22 cellular contexts compared by ENCODE assay signal in the genomic region with DNA sequence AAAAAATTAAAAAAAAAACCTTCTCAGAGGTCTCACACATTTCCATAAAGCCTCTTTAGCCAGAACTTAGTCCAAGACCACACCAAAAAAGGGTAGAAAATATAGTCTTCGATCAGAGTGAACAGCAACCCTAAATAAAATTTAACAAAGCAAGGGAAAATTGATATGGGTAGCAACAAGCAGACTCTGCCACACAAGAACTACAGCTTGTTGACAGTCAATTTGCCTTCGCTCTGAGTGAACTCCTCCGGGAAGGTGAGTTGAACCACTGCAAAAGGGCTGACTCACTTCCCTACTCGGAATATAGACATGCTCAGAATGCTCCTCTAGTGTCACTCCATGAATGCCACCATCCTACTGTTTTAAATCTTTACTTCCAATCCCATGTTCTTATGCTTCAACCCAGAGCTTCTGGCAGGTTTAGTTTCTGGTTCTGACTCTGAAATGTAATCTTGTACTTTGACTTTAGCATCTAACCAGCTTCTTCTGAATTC. TPM values are rescaled to one million over a fixed set of nuclear protein-coding genes. Genes with fewer than 3 reads are reported as not detected.
DNase-seq lines count a peak whose midpoint lies in the region; ATAC-seq, FAIRE-seq and TF ChIP-seq lines count a peak whose summit lies in the region.
"Had no signal": no experiment of that assay in that cellular context is flagged by ENCODE, and none has a peak within 500 bp of the region (broad histone marks: within the 10 kb centered on the region; RNA-seq: fewer than 3 reads in every experiment).

No MANE protein-coding gene starts in this region.

- peak; percentile 47 for FAIRE-seq in bronchial epithelial cell (lab: Jason Lieb, UNC)
- FAIRE-seq: A204.1, GM12878, GM19239 had no signal

- H3K79me2 ChIP-seq in PC-3 (ENCODE audit: low read length), result no peaks in the 10 kb centered on the region

- H3K9me3 ChIP-seq in PC-3 (ENCODE audit: low read length), result no peaks in the 10 kb centered on the region
- H3K9me3 ChIP-seq: BE2C had no signal

- H3K27me3 ChIP-seq in PC-3 (ENCODE audit: low read length), result no peaks in the 10 kb centered on the region
- H3K27me3 ChIP-seq in bronchial epithelial cell (ENCODE audit: control insufficient read depth, insufficient read depth, low read length), result no peaks in the 10 kb centered on the region
- H3K27me3 ChIP-seq: BE2C had no signal

- H3K4me3 ChIP-seq in PC-3 (ENCODE audit: low read length), result no peak overlapping the region
- H3K4me3 ChIP-seq in bronchial epithelial cell (ENCODE audit: low read depth, low read length), result no peak overlapping the region
- H3K4me3 ChIP-seq: GM12878 had no signal

- peaks cover 24% of the 10 kb centered on the region for H3K4me1 ChIP-seq in PC-3 (ENCODE audit: insufficient read depth, low read length)
- H3K4me1 ChIP-seq: BE2C had no signal

- BruUV-seq in PC-3 (replicated peaks; lab: Mats Ljungman, UMichigan), result no TSS peak

- H3K9me3 Mint-ChIP-seq in stimulated activated effector memory CD8-positive, alpha-beta T cell treated with anti-CD3 and anti-CD28 coated beads, Interleukin-12 subunit alpha, Interleukin-12 subunit beta, amount 100 ng/mL, for 72 hours, result no peaks in the 10 kb centered on the region
- H3K9me3 Mint-ChIP-seq: CD8-positive, alpha-beta memory T cell; H9 had no signal

- H3F3A ChIP-seq in PC-3 (ENCODE audit: low read length, unreplicated experiment), result no peaks in the 10 kb centered on the region

- intact Hi-C loops in PC-3 (cut with micrococcal nuclease), result no loop called here

- H3K4me3 Mint-ChIP-seq in stimulated activated effector memory CD8-positive, alpha-beta T cell treated with anti-CD3 and anti-CD28 coated beads, Interleukin-12 subunit alpha, Interleukin-12 subunit beta, amount 100 ng/mL, for 72 hours, result no peak overlapping the region
- H3K4me3 Mint-ChIP-seq: CD4-positive, CD25-positive, alpha-beta regulatory T cell; CD8-positive, alpha-beta memory T cell; H9 had no signal

- H2AFZ ChIP-seq in PC-3 (ENCODE audit: low read length), result no peak overlapping the region

- no peak overlapping the region for H3K9ac ChIP-seq in PC-3 (ENCODE audit: low read length)

- no peak overlapping the region for H3K27ac Mint-ChIP-seq in stimulated activated effector memory CD8-positive, alpha-beta T cell treated with anti-CD3 and anti-CD28 coated beads, Interleukin-12 subunit alpha, Interleukin-12 subunit beta, amount 100 ng/mL, for 72 hours
- H3K27ac Mint-ChIP-seq: CD4-positive, CD25-positive, alpha-beta regulatory T cell; CD8-positive, alpha-beta memory T cell; H9 had no signal

- TF ChIP-seq CTCF in PC-3 (conservative IDR thresholded peaks at IDR 0.05; ENCODE audit: low read depth, low read length), result no peak
- no peak for TF ChIP-seq CTCF in bronchial epithelial cell (IDR thresholded peaks at IDR 0.05; ENCODE audit: insufficient read depth, low read length, severe bottlenecking)

- H3K36me3 ChIP-seq in PC-3 (ENCODE audit: low read depth, low read length) (no peaks in the 10 kb centered on the region; the same call in 1 of the 2 replicates), bronchial epithelial cell (ENCODE audit: control insufficient read depth, insufficient read depth, low read length) (no peaks in the 10 kb centered on the region)
- H3K36me3 ChIP-seq: BE2C had no signal

- DNase-seq in HT1080 (ENCODE audit: low read depth), result peak; percentile 18
- peak; percentile 29 for DNase-seq in PC-3
- DNase-seq in bronchial epithelial cell (ENCODE audit: low read depth), result no peak
- no peak for DNase-seq in stimulated activated effector memory CD8-positive, alpha-beta T cell treated with anti-CD3 and anti-CD28 coated beads, Interleukin-12 subunit alpha, Interleukin-12 subunit beta, amount 100 ng/mL, for 72 hours (ENCODE audit: low spot score in 2 of 2)
- no peak for DNase-seq in NCI-H2107 treated with DMSO at 0.1 percent for 48 hours (lab: John Stamatoyannopoulos, UW; ENCODE audit: unreplicated experiment)
- DNase-seq in NCI-H1436 treated with DMSO at 0.1 percent for 48 hours (lab: John Stamatoyannopoulos, UW), result no peak
- DNase-seq: ACHN; BE2C; C1 segment of cervical spinal cord; CD4-positive, CD25-positive, alpha-beta regulatory T cell; CD8-positive, alpha-beta memory T cell; COR-L47; DMS 273 treated with DMSO at 0.1 percent for 48 hours; DMS53; DND-41; EL; GOT3; H9 had no signal

- ATAC-seq in PC-3 (no peak), GM21576 (IDR thresholded peaks at IDR 0.05; ENCODE audit: unreplicated experiment) (no peak)
- peak; percentile 40 for ATAC-seq in stimulated activated effector memory CD8-positive, alpha-beta T cell treated with anti-CD3 and anti-CD28 coated beads, Interleukin-12 subunit alpha, Interleukin-12 subunit beta, amount 100 ng/mL, for 72 hours
- ATAC-seq: GM12878 had no signal

- no peaks in the 10 kb centered on the region for H4K20me1 ChIP-seq in PC-3 (ENCODE audit: low read length)

- peaks cover 16% of the 10 kb centered on the region for H3K4me1 Mint-ChIP-seq in stimulated activated effector memory CD8-positive, alpha-beta T cell treated with anti-CD3 and anti-CD28 coated beads, Interleukin-12 subunit alpha, Interleukin-12 subunit beta, amount 100 ng/mL, for 72 hours
- H3K4me1 Mint-ChIP-seq: H9 had no signal

- CTCF ChIA-PET in PC-3 (lab: Charles Lee), result no interaction called here

- no peaks in the 10 kb centered on the region for H3K9me2 ChIP-seq in PC-3 (replicated peaks; ENCODE audit: low read length)

- POLR2A ChIA-PET in PC-3 (lab: Charles Lee; ENCODE audit: unreplicated experiment), result no interaction called here

- H3K36me3 Mint-ChIP-seq in stimulated activated effector memory CD8-positive, alpha-beta T cell treated with anti-CD3 and anti-CD28 coated beads, Interleukin-12 subunit alpha, Interleukin-12 subunit beta, amount 100 ng/mL, for 72 hours, result no peaks in the 10 kb centered on the region
- H3K36me3 Mint-ChIP-seq: CD4-positive, CD25-positive, alpha-beta regulatory T cell had no signal

- H3K4me2 ChIP-seq in PC-3 (ENCODE audit: low read length), result no peak overlapping the region

- no peak overlapping the region for H3K27ac ChIP-seq in PC-3 (ENCODE audit: low read length)

RNA-seq across cellular contexts. Expression of a gene that starts 24.1 kb away (rescaled TPM):
- 2.4 and 3.7 TPM in 2 replicates for total RNA-seq in HT1080 (2014; rRNA removed; shearing (Covaris generic))
- polyA plus RNA-seq in HT1080 (2015; cell fraction: cytosol; rRNA removed), result 2.4 and 3.7 TPM in 2 replicates
- 6.6 and 7.5 TPM in 2 replicates for polyA plus RNA-seq in HT1080 (2015; cell fraction: nucleus; rRNA removed)
- total RNA-seq in PC-3 (2014; rRNA removed) (10.6 and 16.5 TPM in 2 replicates), bronchial epithelial cell (1.3 and 1.7 TPM in 2 replicates)
- total RNA-seq: CD4-positive, CD25-positive, alpha-beta regulatory T cell had no signal
- polyA plus RNA-seq: CD4-positive, CD25-positive, alpha-beta regulatory T cell; CD8-positive, alpha-beta memory T cell had no signal

Comparison
In these comparisons a context has a peak if more than half of its experiments do, and no peak if none do; other contexts are left out.
1. DNase-seq: peak in HT1080 (single experiment) and PC-3 (single experiment); none in bronchial epithelial cell (single experiment), stimulated activated effector memory CD8-positive, alpha-beta T cell treated with anti-CD3 and anti-CD28 coated beads, Interleukin-12 subunit alpha, Interleukin-12 subunit beta, amount 100 ng/mL, for 72 hours (0 of 2), NCI-H2107 treated with DMSO at 0.1 percent for 48 hours (single experiment) and NCI-H1436 treated with DMSO at 0.1 percent for 48 hours (single experiment).